Comparison of ENCODE assay signal across 8 cellular contexts in genomic region chr1:31936966-31937299, GRCh38. TPM values are rescaled to one million over a fixed set of nuclear protein-coding genes. Genes with fewer than 3 reads are reported as not detected.
DNase-seq lines count a peak whose midpoint lies in the region; ATAC-seq, FAIRE-seq and TF ChIP-seq lines count a peak whose summit lies in the region.

No MANE protein-coding gene starts in this region.

- intact Hi-C loops in right cardiac atrium (cut with DNase I) = no loop called here

- H3K27ac Mint-ChIP-seq in activated CD4-positive, alpha-beta memory T cell treated with anti-CD3 and anti-CD28 coated beads, Interleukin-2, amount 10 ng/mL, durations not matched to agents 7 days and 5 days = peak overlapping the region; percentile 95

- no peak for TF ChIP-seq CTCF in D721Med (IDR thresholded peaks at IDR 0.05; ENCODE audit: insufficient read depth, missing control alignments)

- no peak overlapping the region for H3K27ac ChIP-seq in right cardiac atrium (ENCODE audit: low read length)
- H3K27ac ChIP-seq in skin epidermis = peak overlapping the region in 20 of 21 experiments; percentile 83 to 98 (median 94)

- H3K4me1 ChIP-seq in HAP-1 (peaks cover 55% of the 10 kb centered on the region), right cardiac atrium (ENCODE audit: control insufficient read depth, insufficient read depth, low read length) (peaks cover 12% of the 10 kb centered on the region)

- CTCF ChIA-PET in activated CD4-positive, alpha-beta memory T cell treated with anti-CD3 and anti-CD28 coated beads, Interleukin-2, amount 10 ng/mL, durations not matched to agents 7 days and 5 days (lab: Charles Lee) = interaction anchor here (4.0 to 11.9 kb wide), 2 partner anchors 10 to 22 kb away, joined by 35 to 395 read pairs; no protein-coding TSS in a partner anchor

- H3K36me3 ChIP-seq in HAP-1 (replicated peaks) = no peaks in the 10 kb centered on the region

- no peaks in the 10 kb centered on the region for H3K27me3 Mint-ChIP-seq in activated CD4-positive, alpha-beta memory T cell treated with anti-CD3 and anti-CD28 coated beads, Interleukin-2, amount 10 ng/mL, durations not matched to agents 7 days and 5 days

- POLR2A ChIA-PET in activated CD4-positive, alpha-beta memory T cell treated with anti-CD3 and anti-CD28 coated beads, Interleukin-2, amount 10 ng/mL, durations not matched to agents 7 days and 5 days (lab: Charles Lee) = interaction anchor here (0.5 to 9.3 kb wide), 5 partner anchors 11 to 33 kb away, joined by 3 to 211 read pairs (median 82); no protein-coding TSS in a partner anchor

- in situ Hi-C loops in HAP-1 (cut with MboI; ENCODE audit: low sequenced_read_pairs) = no loop called here

- H3K27me3 ChIP-seq in HAP-1 (ENCODE audit: low read depth) = no peaks in the 10 kb centered on the region
- no peaks in the 10 kb centered on the region for H3K27me3 ChIP-seq in right cardiac atrium (ENCODE audit: control insufficient read depth, insufficient read depth)

- no peaks in the 10 kb centered on the region for H3K9me3 Mint-ChIP-seq in activated CD4-positive, alpha-beta memory T cell treated with anti-CD3 and anti-CD28 coated beads, Interleukin-2, amount 10 ng/mL, durations not matched to agents 7 days and 5 days

- WGBS in right cardiac atrium = 2% methylated on average over 2 of the region's 2 CpGs

- DNase-seq in HAP-1 (ENCODE audit: low spot score in 2 of 2) (no peak), right cardiac atrium (no peak), D721Med (ENCODE audit: insufficient read length, low spot score) (no peak), glomerular visceral epithelial cell (ENCODE audit: extremely low spot score) (no peak), NCI-H1436 treated with DMSO at 0.1 percent for 48 hours (lab: John Stamatoyannopoulos, UW) (no peak)
- DNase-seq in activated CD4-positive, alpha-beta memory T cell treated with anti-CD3 and anti-CD28 coated beads, Interleukin-2, amount 10 ng/mL, durations not matched to agents 7 days and 5 days = no peak

- peaks cover 40% of the 10 kb centered on the region for H3K36me3 Mint-ChIP-seq in activated CD4-positive, alpha-beta memory T cell treated with anti-CD3 and anti-CD28 coated beads, Interleukin-2, amount 10 ng/mL, durations not matched to agents 7 days and 5 days (ENCODE audit: low read depth)

- ATAC-seq in right cardiac atrium (no peak), HG02981 (IDR thresholded peaks at IDR 0.05; ENCODE audit: unreplicated experiment) (no peak)

- no peak for FAIRE-seq in D721Med (lab: Jason Lieb, UNC)

- H3K9me3 ChIP-seq in HAP-1 (no peaks in the 10 kb centered on the region), right cardiac atrium (ENCODE audit: control insufficient read depth, low read length) (no peaks in the 10 kb centered on the region)

- peaks cover 77% of the 10 kb centered on the region for H3K4me1 Mint-ChIP-seq in activated CD4-positive, alpha-beta memory T cell treated with anti-CD3 and anti-CD28 coated beads, Interleukin-2, amount 10 ng/mL, durations not matched to agents 7 days and 5 days

- H3K4me3 Mint-ChIP-seq in activated CD4-positive, alpha-beta memory T cell treated with anti-CD3 and anti-CD28 coated beads, Interleukin-2, amount 10 ng/mL, durations not matched to agents 7 days and 5 days = peak overlapping the region; percentile 100

- H3K4me3 ChIP-seq in HAP-1 = peak overlapping the region; percentile 64
- peak overlapping the region; percentile 96 for H3K4me3 ChIP-seq in right cardiac atrium (ENCODE audit: low read length)
- peak overlapping the region; percentile 60 to 82 (median 73) for H3K4me3 ChIP-seq in skin epidermis

RNA-seq across cellular contexts. Expression of gene PTP4A2, which starts 1.2 kb away (rescaled TPM):
- 100 to 1,000 TPM; 337 to 349 TPM for total RNA-seq in activated CD4-positive, alpha-beta memory T cell treated with anti-CD3 and anti-CD28 coated beads, Interleukin-2, amount 10 ng/mL, durations not matched to agents 7 days and 5 days
- 100 to 1,000 TPM; 369 to 558 (median 421) TPM for total RNA-seq in right cardiac atrium
- 158 TPM for polyA plus RNA-seq in right cardiac atrium
